ENCODE assay signal across 12 cellular contexts in genomic region chr2:54454548-54454921, GRCh38. TPM values are rescaled to one million over a fixed set of nuclear protein-coding genes. Genes with fewer than 3 reads are reported as not detected.
DNase-seq lines count a peak whose midpoint lies in the region; ATAC-seq, FAIRE-seq and TF ChIP-seq lines count a peak whose summit lies in the region.
"Had no signal": no experiment of that assay in that cellular context is flagged by ENCODE, and none has a peak within 500 bp of the region (broad histone marks: within the 10 kb centered on the region; RNA-seq: fewer than 3 reads in every experiment).

No MANE protein-coding gene starts in this region.

- H3K9ac ChIP-seq in kidney (ENCODE audit: low read length in 2 of 2) (peak overlapping the region in 1 of 2 donors; percentile 79), subcutaneous abdominal adipose tissue (ENCODE audit: low read length in 5 of 5) (peak overlapping the region in 1 of 5 donors; percentile 80)

- H3K4me3 ChIP-seq in kidney (ENCODE audit: low read length in 2 of 2): peak overlapping the region; percentile 80 to 97
- H3K4me3 ChIP-seq in subcutaneous abdominal adipose tissue (ENCODE audit: low read depth in 1 of 5, low read length in 5 of 5): peak overlapping the region in 3 of 5 donors; percentile 69 to 93 (median 90)

- DNase-seq in H54 (ENCODE audit: insufficient read length, low spot score) (no peak), T-cell (no peak), kidney (no peak), middle frontal gyrus (ENCODE audit: extremely low spot score, low spot score) (no peak)
- DNase-seq in activated CD8-positive, alpha-beta T cell treated with anti-CD3 and anti-CD28 coated beads for 36 hours: no peak
- DNase-seq: activated naive CD4-positive, alpha-beta T cell treated with Interleukin-2 at 50 U/mL for 16 hours; DND-41; NCI-H1092 treated with DMSO at 0.1 percent for 48 hours; stimulated activated CD8-positive, alpha-beta memory T cell treated with anti-CD3 and anti-CD28 coated beads, Interleukin-4, amount 100 ng/mL, for 48 hours had no signal

- no peak for TF ChIP-seq CTCF in kidney (IDR thresholded peaks at IDR 0.05; ENCODE audit: borderline replicate concordance, extremely low read depth, insufficient read depth)
- no peak for TF ChIP-seq CTCF in activated CD8-positive, alpha-beta T cell treated with anti-CD3 and anti-CD28 coated beads for 36 hours (IDR thresholded peaks at IDR 0.05)

- POLR2A ChIA-PET in T-cell (lab: Charles Lee): no interaction called here
- POLR2A ChIA-PET in activated CD8-positive, alpha-beta T cell treated with anti-CD3 and anti-CD28 coated beads for 36 hours (lab: Charles Lee): no interaction called here

- no peaks in the 10 kb centered on the region for H3K27me3 ChIP-seq in subcutaneous abdominal adipose tissue (ENCODE audit: control insufficient read depth in 5 of 5, insufficient read depth in 4 of 5, low read length in 5 of 5)

- H3K27ac Mint-ChIP-seq in T-cell: no peak overlapping the region
- no peak overlapping the region for H3K27ac Mint-ChIP-seq in activated CD8-positive, alpha-beta T cell treated with anti-CD3 and anti-CD28 coated beads for 36 hours

- peak; percentile 43 for FAIRE-seq in H54 (lab: Jason Lieb, UNC)
- FAIRE-seq in kidney (lab: Jason Lieb, UNC): no peak
- FAIRE-seq: endometrium had no signal

- H3K36me3 Mint-ChIP-seq in T-cell: no peaks in the 10 kb centered on the region
- H3K36me3 Mint-ChIP-seq in activated CD8-positive, alpha-beta T cell treated with anti-CD3 and anti-CD28 coated beads for 36 hours (ENCODE audit: low read depth): no peaks in the 10 kb centered on the region

- H3K36me3 ChIP-seq in kidney (ENCODE audit: control insufficient read depth in 1 of 2, insufficient read depth in 2 of 2, low read length in 2 of 2): no peaks in the 10 kb centered on the region
- no peaks in the 10 kb centered on the region for H3K36me3 ChIP-seq in subcutaneous abdominal adipose tissue (ENCODE audit: control insufficient read depth in 5 of 5, insufficient read depth in 5 of 5, low read length in 5 of 5)

- intact Hi-C loops in kidney (cut with DNase I): no loop called here
- intact Hi-C loops in activated CD8-positive, alpha-beta T cell treated with anti-CD3 and anti-CD28 coated beads for 36 hours (cut with micrococcal nuclease): no loop called here

- CTCF ChIA-PET in T-cell (lab: Charles Lee): no interaction called here
- CTCF ChIA-PET in activated CD8-positive, alpha-beta T cell treated with anti-CD3 and anti-CD28 coated beads for 36 hours (lab: Charles Lee): no interaction called here

- peak overlapping the region in 2 of 3 donors; percentile 17 to 72 for H3K4me3 Mint-ChIP-seq in T-cell
- H3K4me3 Mint-ChIP-seq in activated CD8-positive, alpha-beta T cell treated with anti-CD3 and anti-CD28 coated beads for 36 hours: no peak overlapping the region

- no peaks in the 10 kb centered on the region for H3K9me3 Mint-ChIP-seq in T-cell
- no peaks in the 10 kb centered on the region for H3K9me3 Mint-ChIP-seq in activated CD8-positive, alpha-beta T cell treated with anti-CD3 and anti-CD28 coated beads for 36 hours

- peaks cover 20 to 22% (median 22%) of the 10 kb centered on the region in 3 donors for H3K4me1 Mint-ChIP-seq in T-cell
- H3K4me1 Mint-ChIP-seq in activated CD8-positive, alpha-beta T cell treated with anti-CD3 and anti-CD28 coated beads for 36 hours (ENCODE audit: low read depth): peaks cover 16% of the 10 kb centered on the region

- H3K27ac ChIP-seq in kidney (ENCODE audit: low read depth in 2 of 2, low read length in 2 of 2) (peak overlapping the region in 1 of 2 donors; percentile 94), subcutaneous abdominal adipose tissue (ENCODE audit: low read depth, low read length) (peak overlapping the region; percentile 95)

- H3K9me3 ChIP-seq in kidney (ENCODE audit: control insufficient read depth in 1 of 2, low read length in 2 of 2): no peaks in the 10 kb centered on the region
- H3K9me3 ChIP-seq in subcutaneous abdominal adipose tissue (ENCODE audit: control insufficient read depth in 5 of 5, low read length in 5 of 5): no peaks in the 10 kb centered on the region

- ATAC-seq in T-cell (replicated peaks in 1 of 4) (no peak), GM19397 (IDR thresholded peaks at IDR 0.05; ENCODE audit: unreplicated experiment) (no peak)
- ATAC-seq in activated CD8-positive, alpha-beta T cell treated with anti-CD3 and anti-CD28 coated beads for 36 hours: no peak

- H3K4me1 ChIP-seq in kidney (ENCODE audit: control insufficient read depth in 1 of 2, insufficient read depth in 1 of 2, low read depth in 1 of 2, low read length in 2 of 2) (peaks cover 4 to 17% of the 10 kb centered on the region in 2 donors), subcutaneous abdominal adipose tissue (ENCODE audit: control insufficient read depth in 5 of 5, insufficient read depth in 5 of 5, low read length in 5 of 5) (peaks cover 5 to 38% (median 35%) of the 10 kb centered on the region in 5 donors)

- no peak for TF ChIP-seq POLR2A in H54 (IDR thresholded peaks at IDR 0.05; ENCODE audit: low read depth, low read length)

- H3K27me3 Mint-ChIP-seq in T-cell: peaks cover 33 to 37% of the 10 kb centered on the region in 2 donors
- peaks cover 34% of the 10 kb centered on the region for H3K27me3 Mint-ChIP-seq in activated CD8-positive, alpha-beta T cell treated with anti-CD3 and anti-CD28 coated beads for 36 hours

RNA-seq across cellular contexts. Expression of gene SPTBN1, which starts 1.6 kb away (rescaled TPM):
- total RNA-seq in T-cell (100 to 1,000 TPM; 129 to 222 (median 139) TPM), kidney (313 TPM)
- 93.2 TPM for polyA plus RNA-seq in kidney (ENCODE audit: insufficient read depth, low read depth, low replicate concordance)
- total RNA-seq in activated CD8-positive, alpha-beta T cell treated with anti-CD3 and anti-CD28 coated beads for 36 hours: 10 to 100 TPM; 91.8 to 91.9 TPM
